8 cellular contexts compared by ENCODE assay signal in the genomic region with DNA sequence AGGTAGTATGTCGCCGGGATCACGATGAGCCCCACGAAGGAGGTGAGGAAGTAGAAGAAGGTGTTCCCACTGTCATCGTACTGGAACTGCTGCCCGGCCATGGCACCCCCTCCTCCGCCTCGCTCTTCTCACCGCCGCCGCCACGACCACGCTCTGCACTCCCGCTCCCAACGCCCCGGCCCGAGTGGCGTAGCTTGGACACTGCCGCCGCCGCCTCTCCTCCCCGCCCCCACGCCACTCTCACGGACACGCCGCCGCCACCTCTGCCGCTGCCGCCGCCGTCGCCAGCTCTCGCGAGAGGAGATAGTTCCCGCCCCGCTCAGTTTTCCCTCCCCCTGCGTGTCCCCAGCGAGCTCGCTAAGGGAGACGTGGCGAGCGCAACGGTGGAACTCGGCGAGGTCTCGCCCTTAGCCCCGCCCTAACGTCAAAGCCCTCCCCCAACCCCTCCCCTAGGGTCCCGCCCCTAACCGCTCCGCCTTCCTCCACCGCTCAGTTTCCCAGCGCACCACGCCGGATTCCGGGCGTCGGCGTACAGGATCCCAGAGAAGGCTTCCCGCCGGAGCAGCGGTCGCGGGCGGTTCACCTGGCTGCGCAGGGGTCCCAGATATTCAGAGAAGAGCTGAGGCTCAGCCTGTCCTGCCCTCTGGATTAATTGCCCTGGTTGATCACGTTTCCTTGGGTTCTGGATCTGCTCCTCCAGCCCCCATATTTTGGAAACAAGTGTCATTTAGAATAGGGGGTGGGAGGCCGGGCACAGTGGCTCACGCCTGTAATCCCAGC. TPM values are rescaled to one million over a fixed set of nuclear protein-coding genes. Genes with fewer than 3 reads are reported as not detected.
DNase-seq lines count a peak whose midpoint lies in the region; ATAC-seq and TF ChIP-seq lines count a peak whose summit lies in the region.

TSS of gene SEC63 (minus strand) at position 300 of the 780 bp plus-strand sequence. CDS start at position 101, 199 bp downstream.

- no peak for TF ChIP-seq CTCF in MM.1S (IDR thresholded peaks at IDR 0.05; ENCODE audit: low read length)
- no peak for TF ChIP-seq CTCF in fibroblast of the aortic adventitia (IDR thresholded peaks at IDR 0.05; ENCODE audit: insufficient read depth, low read length)
- TF ChIP-seq CTCF in neural cell (IDR thresholded peaks at IDR 0.05; ENCODE audit: poor library complexity, severe bottlenecking): no peak

- H3K4me1 ChIP-seq in HAP-1 (peaks cover 23% of the 10 kb centered on the region), MM.1S (ENCODE audit: low read length) (0 out of 2 replicates have a peak, but pooled peaks cover 6% of the 10 kb centered on the region)

- H2AFZ ChIP-seq in MM.1S (ENCODE audit: low read length) (peak within 1 kb of the TSS; percentile 78), neural cell (ENCODE audit: low read depth, low read length) (peak within 1 kb of the TSS; percentile 88)

- H3K9me3 ChIP-seq in HAP-1 (no peaks in the 10 kb centered on the region), MM.1S (replicated peaks; ENCODE audit: insufficient read depth, low read length) (no peaks in the 10 kb centered on the region), neural cell (ENCODE audit: low read length) (no peaks in the 10 kb centered on the region)

- H3K27ac ChIP-seq in MM.1S (ENCODE audit: low read length): peak within 1 kb of the TSS; percentile 82
- peak within 1 kb of the TSS; percentile 87 for H3K27ac ChIP-seq in neural cell (ENCODE audit: low read length)

- peak within 1 kb of the TSS; percentile 99 to 100 for H3K4me3 Mint-ChIP-seq in stimulated activated naive CD8-positive, alpha-beta T cell treated with anti-CD3 and anti-CD28 coated beads, Interleukin-15, amount 100 ng/mL, for 72 hours

- DNase-seq in G401 (ENCODE audit: low spot score): peak; percentile 98
- peak; percentile 94 to 98 for DNase-seq in HAP-1 (ENCODE audit: low spot score in 2 of 2)
- DNase-seq in MM.1S: peak; percentile 96
- DNase-seq in SHP77 treated with DMSO at 0.1 percent for 48 hours (lab: John Stamatoyannopoulos, UW): peak; percentile 87
- peak; percentile 99 for DNase-seq in activated effector memory CD4-positive, alpha-beta T cell treated with anti-CD3 and anti-CD28 coated beads, Interleukin-2, amount 50 U/mL, for 16 hours
- DNase-seq in fibroblast of the aortic adventitia (ENCODE audit: low read depth): peak; percentile 96
- peak; percentile 97 to 98 for DNase-seq in stimulated activated naive CD8-positive, alpha-beta T cell treated with anti-CD3 and anti-CD28 coated beads, Interleukin-15, amount 100 ng/mL, for 72 hours

- peak within 1 kb of the TSS; percentile 99 for H3K27ac Mint-ChIP-seq in stimulated activated naive CD8-positive, alpha-beta T cell treated with anti-CD3 and anti-CD28 coated beads, Interleukin-15, amount 100 ng/mL, for 72 hours

- H3K9me2 ChIP-seq in MM.1S (replicated peaks; ENCODE audit: insufficient read depth, low read length): no peaks in the 10 kb centered on the region
- H3K9me2 ChIP-seq in neural cell (ENCODE audit: insufficient read depth, low read length): no peaks in the 10 kb centered on the region

- peak; percentile 97 for ATAC-seq in stimulated activated naive CD8-positive, alpha-beta T cell treated with anti-CD3 and anti-CD28 coated beads, Interleukin-15, amount 100 ng/mL, for 72 hours

- TF ChIP-seq RAD21 in neural cell (conservative IDR thresholded peaks at IDR 0.05): no peak

- H3K9ac ChIP-seq in MM.1S (ENCODE audit: low read length) (peak within 1 kb of the TSS; percentile 91), neural cell (ENCODE audit: low read length) (peak within 1 kb of the TSS; percentile 91)

- no peak for TF ChIP-seq EP300 in neural cell (conservative IDR thresholded peaks at IDR 0.05; ENCODE audit: poor library complexity, severe bottlenecking)

- H4K20me1 ChIP-seq in MM.1S (ENCODE audit: insufficient read depth, low read length) (peaks cover 4% of the 10 kb centered on the region; the same call in 1 of the 2 replicates), neural cell (ENCODE audit: insufficient read depth) (no peaks in the 10 kb centered on the region)

- in situ Hi-C loops in G401 (cut with HindIII; ENCODE audit: low sequenced_read_pairs) (no loop called here), HAP-1 (cut with MboI; ENCODE audit: low sequenced_read_pairs) (no loop called here)

- H3K36me3 ChIP-seq in HAP-1 (replicated peaks) (peaks cover 9% of the 10 kb centered on the region), MM.1S (replicated peaks; ENCODE audit: insufficient read depth, low read length) (no peaks in the 10 kb centered on the region; the same call in 1 of the 2 replicates), neural cell (ENCODE audit: insufficient read depth, low read length) (no peaks in the 10 kb centered on the region)

- H3F3A ChIP-seq in MM.1S (ENCODE audit: insufficient read depth, low read length) (peaks cover 5% of the 10 kb centered on the region; the same call in 1 of the 2 replicates), neural cell (ENCODE audit: insufficient read depth, low read length, poor library complexity, severe bottlenecking) (no peaks in the 10 kb centered on the region)

- no peaks in the 10 kb centered on the region for H3K27me3 Mint-ChIP-seq in stimulated activated naive CD8-positive, alpha-beta T cell treated with anti-CD3 and anti-CD28 coated beads, Interleukin-15, amount 100 ng/mL, for 72 hours

- H3K79me2 ChIP-seq in MM.1S (ENCODE audit: low read length) (peaks cover 42% of the 10 kb centered on the region), neural cell (replicated peaks; ENCODE audit: insufficient read depth, low read length) (peaks cover 35% of the 10 kb centered on the region)

- no peaks in the 10 kb centered on the region for H3K9me3 Mint-ChIP-seq in stimulated activated naive CD8-positive, alpha-beta T cell treated with anti-CD3 and anti-CD28 coated beads, Interleukin-15, amount 100 ng/mL, for 72 hours

- H3K4me1 Mint-ChIP-seq in stimulated activated naive CD8-positive, alpha-beta T cell treated with anti-CD3 and anti-CD28 coated beads, Interleukin-15, amount 100 ng/mL, for 72 hours: peaks cover 25% of the 10 kb centered on the region

- H3K4me2 ChIP-seq in MM.1S (ENCODE audit: low read depth, low read length): peak within 1 kb of the TSS; percentile 70
- peak within 1 kb of the TSS; percentile 90 for H3K4me2 ChIP-seq in neural cell (ENCODE audit: low read length)

- H3K27me3 ChIP-seq in HAP-1 (ENCODE audit: low read depth) (no peaks in the 10 kb centered on the region), MM.1S (replicated peaks; ENCODE audit: insufficient read depth, low read length) (no peaks in the 10 kb centered on the region), neural cell (ENCODE audit: insufficient read depth, low read depth, low read length) (no peaks in the 10 kb centered on the region)

- peak within 1 kb of the TSS; percentile 88 for H3K4me3 ChIP-seq in HAP-1
- H3K4me3 ChIP-seq in MM.1S (ENCODE audit: low read length): peak within 1 kb of the TSS; percentile 94
- H3K4me3 ChIP-seq in fibroblast of the aortic adventitia (ENCODE audit: low read depth, low read length): peak within 1 kb of the TSS; percentile 95
- H3K4me3 ChIP-seq in neural cell (ENCODE audit: low read length): peak within 1 kb of the TSS; percentile 96

TF ChIP-seq in neural cell, 6 proteins besides CTCF, POLR2A, EP300 and RAD21:
- TF ChIP-seq MXI1 (conservative IDR thresholded peaks at IDR 0.05; ENCODE audit: poor library complexity, severe bottlenecking): peak; percentile 74
- no peak for TF ChIP-seq EZH2 (IDR thresholded peaks at IDR 0.05; ENCODE audit: borderline replicate concordance, insufficient read depth, low read length, poor library complexity, severe bottlenecking)
- no peak for TF ChIP-seq SMC3 (conservative IDR thresholded peaks at IDR 0.05; ENCODE audit: poor library complexity)
- peak; percentile 39 for TF ChIP-seq TAF1 (IDR thresholded peaks at IDR 0.05; ENCODE audit: low read depth)
- TF ChIP-seq, protein P1, sequence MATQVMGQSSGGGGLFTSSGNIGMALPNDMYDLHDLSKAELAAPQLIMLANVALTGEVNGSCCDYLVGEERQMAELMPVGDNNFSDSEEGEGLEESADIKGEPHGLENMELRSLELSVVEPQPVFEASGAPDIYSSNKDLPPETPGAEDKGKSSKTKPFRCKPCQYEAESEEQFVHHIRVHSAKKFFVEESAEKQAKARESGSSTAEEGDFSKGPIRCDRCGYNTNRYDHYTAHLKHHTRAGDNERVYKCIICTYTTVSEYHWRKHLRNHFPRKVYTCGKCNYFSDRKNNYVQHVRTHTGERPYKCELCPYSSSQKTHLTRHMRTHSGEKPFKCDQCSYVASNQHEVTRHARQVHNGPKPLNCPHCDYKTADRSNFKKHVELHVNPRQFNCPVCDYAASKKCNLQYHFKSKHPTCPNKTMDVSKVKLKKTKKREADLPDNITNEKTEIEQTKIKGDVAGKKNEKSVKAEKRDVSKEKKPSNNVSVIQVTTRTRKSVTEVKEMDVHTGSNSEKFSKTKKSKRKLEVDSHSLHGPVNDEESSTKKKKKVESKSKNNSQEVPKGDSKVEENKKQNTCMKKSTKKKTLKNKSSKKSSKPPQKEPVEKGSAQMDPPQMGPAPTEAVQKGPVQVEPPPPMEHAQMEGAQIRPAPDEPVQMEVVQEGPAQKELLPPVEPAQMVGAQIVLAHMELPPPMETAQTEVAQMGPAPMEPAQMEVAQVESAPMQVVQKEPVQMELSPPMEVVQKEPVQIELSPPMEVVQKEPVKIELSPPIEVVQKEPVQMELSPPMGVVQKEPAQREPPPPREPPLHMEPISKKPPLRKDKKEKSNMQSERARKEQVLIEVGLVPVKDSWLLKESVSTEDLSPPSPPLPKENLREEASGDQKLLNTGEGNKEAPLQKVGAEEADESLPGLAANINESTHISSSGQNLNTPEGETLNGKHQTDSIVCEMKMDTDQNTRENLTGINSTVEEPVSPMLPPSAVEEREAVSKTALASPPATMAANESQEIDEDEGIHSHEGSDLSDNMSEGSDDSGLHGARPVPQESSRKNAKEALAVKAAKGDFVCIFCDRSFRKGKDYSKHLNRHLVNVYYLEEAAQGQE (IDR thresholded peaks at IDR 0.05; ENCODE audit: borderline replicate concordance): peak; percentile 16
- peak; percentile 98 for TF ChIP-seq POLR2AphosphoS5 (IDR thresholded peaks at IDR 0.05)

RNA-seq across cellular contexts. Expression of gene SEC63, which starts in this region (rescaled TPM):
- total RNA-seq in G401 (2014; rRNA removed; shearing (Covaris generic)): 2.3 and 20.2 TPM in 2 replicates
- total RNA-seq in fibroblast of the aortic adventitia (ENCODE audit: low replicate concordance): 25.5 and 49.5 TPM in 2 replicates
- polyA plus RNA-seq in neural cell: 30.1 and 34.8 TPM in 2 replicates
- 68.9 and 75.4 TPM in 2 replicates for polyA minus RNA-seq in neural cell

Comparison
In these comparisons a context has a peak if more than half of its experiments do, and no peak if none do; other contexts are left out.
1. Peak in every context shown above with its lines: DNase-seq, ATAC-seq, H3K4me3 ChIP-seq and H3K27ac ChIP-seq.